Comparison of ENCODE assay signal across 7 cellular contexts in genomic region chrX:142149919-142150318, GRCh38. TPM values are rescaled to one million over a fixed set of nuclear protein-coding genes. Genes with fewer than 3 reads are reported as not detected.
"Had no signal": no experiment of that assay in that cellular context is flagged by ENCODE, and none has a peak within 500 bp of the region (broad histone marks: within the 10 kb centered on the region; RNA-seq: fewer than 3 reads in every experiment).

No MANE protein-coding gene starts in this region.

- H3K9me3 Mint-ChIP-seq: GM23338 had no signal

- H3K4me3 Mint-ChIP-seq: GM23338, H9 had no signal

- H3K4me3 ChIP-seq: GM23338, K562 had no signal

- H3K4me1 Mint-ChIP-seq: GM23338, H9 had no signal

- H3K27ac Mint-ChIP-seq: GM23338, H9 had no signal

- DNase-seq: H9, HCEC 1CT, IMR-90 had no signal

RNA-seq across cellular contexts. Expression of gene MAGEC2, which starts 55.2 kb away (rescaled TPM):
- total RNA-seq: GM23338, H1, H9, HT-29, IMR-90 had no signal
